ENCODE assay signal across 12 cellular contexts in genomic region chr5:157269763-157270272, GRCh38. TPM values are rescaled to one million over a fixed set of nuclear protein-coding genes. Genes with fewer than 3 reads are reported as not detected.
DNase-seq lines count a peak whose midpoint lies in the region; ATAC-seq and TF ChIP-seq lines count a peak whose summit lies in the region.
"Had no signal": no experiment of that assay in that cellular context is flagged by ENCODE, and none has a peak within 500 bp of the region (broad histone marks: within the 10 kb centered on the region; RNA-seq: fewer than 3 reads in every experiment).

No MANE protein-coding gene starts in this region.

- ATAC-seq in GM23338 (no peak), lower lobe of right lung (no peak), GM21360 (IDR thresholded peaks at IDR 0.05; ENCODE audit: unreplicated experiment) (no peak), HG02623 (IDR thresholded peaks at IDR 0.05; ENCODE audit: unreplicated experiment) (no peak)
- peak; percentile 13 to 17 for ATAC-seq in activated T-cell treated with anti-CD3 and anti-CD28 coated beads, Interleukin-2, amount 50 U/mL, for 72 hours (replicated peaks in 1 of 2)

- peak overlapping the region in 4 of 10 experiments; percentile 7 to 93 (median 90); a peak in 4 of 20 replicates for H3K4me3 ChIP-seq in BLaER1 treated with 17β-estradiol and CSF1 and Interleukin-3, amounts not matched to agents 10 nM and 100 nM
- H3K4me3 ChIP-seq in GM23338 (no peak overlapping the region), lower lobe of right lung (no peak overlapping the region)

- peaks cover 39% of the 10 kb centered on the region for H3K4me1 Mint-ChIP-seq in GM23338
- peaks cover 88% of the 10 kb centered on the region for H3K4me1 Mint-ChIP-seq in activated T-cell treated with anti-CD3 and anti-CD28 coated beads, Interleukin-2, amount 50 U/mL, for 72 hours (ENCODE audit: low read depth)

- DNase-seq in GM23338 (ENCODE audit: low spot score) = no peak
- DNase-seq in activated T-cell treated with anti-CD3 and anti-CD28 coated beads, Interleukin-2, amount 50 U/mL, for 72 hours = peak in 1 of 2 donors; percentile 51
- DNase-seq in lower lobe of right lung = no peak
- DNase-seq in OCI-M1 (lab: John Stamatoyannopoulos, UW) = no peak
- DNase-seq in Ammon's horn (ENCODE audit: low spot score) = no peak
- DNase-seq: anterior cingulate cortex; Caco-2; stimulated activated CD8-positive, alpha-beta memory T cell treated with anti-CD3 and anti-CD28 coated beads, Interleukin-4, amount 100 ng/mL, for 48 hours had no signal

- peak overlapping the region; percentile 53 for H3K27ac Mint-ChIP-seq in GM23338
- peak overlapping the region; percentile 95 for H3K27ac Mint-ChIP-seq in activated T-cell treated with anti-CD3 and anti-CD28 coated beads, Interleukin-2, amount 50 U/mL, for 72 hours

- intact Hi-C loops in lower lobe of right lung (cut with DNase I) = no loop called here

- H3K9me3 ChIP-seq in BLaER1 treated with 17β-estradiol and CSF1 and Interleukin-3, amounts not matched to agents 10 nM and 100 nM (replicated peaks in 1 of 11) = peaks cover 0 to 9% (median 7%) of the 10 kb centered on the region in 11 experiments; a peak in 12 of 22 replicates
- no peaks in the 10 kb centered on the region for H3K9me3 ChIP-seq in lower lobe of right lung
- H3K9me3 ChIP-seq: Caco-2 had no signal

- H3K27ac ChIP-seq in BLaER1 treated with 17β-estradiol and CSF1 and Interleukin-3, amounts not matched to agents 10 nM and 100 nM = peak overlapping the region in 8 of 11 experiments; percentile 11 to 96 (median 89); a peak in 12 of 22 replicates
- H3K27ac ChIP-seq in GM23338 (ENCODE audit: low read depth) = no peak overlapping the region
- peak overlapping the region; percentile 70 for H3K27ac ChIP-seq in lower lobe of right lung
- H3K27ac ChIP-seq: RWPE1 had no signal

- H3K27me3 Mint-ChIP-seq in GM23338 (ENCODE audit: insufficient read depth, low read depth, poor library complexity) = peaks cover 12% of the 10 kb centered on the region
- H3K27me3 Mint-ChIP-seq in activated T-cell treated with anti-CD3 and anti-CD28 coated beads, Interleukin-2, amount 50 U/mL, for 72 hours (ENCODE audit: low read depth) = no peaks in the 10 kb centered on the region

- H3K4me3 Mint-ChIP-seq in GM23338 = no peak overlapping the region
- peak overlapping the region; percentile 78 to 95 for H3K4me3 Mint-ChIP-seq in activated T-cell treated with anti-CD3 and anti-CD28 coated beads, Interleukin-2, amount 50 U/mL, for 72 hours

- H3K9me2 ChIP-seq in GM23338 (ENCODE audit: insufficient read depth) = no peaks in the 10 kb centered on the region

- H3F3A ChIP-seq in GM23338 (replicated peaks; ENCODE audit: low read depth) = no peaks in the 10 kb centered on the region

- peak overlapping the region; percentile 85 to 100 (median 95) for H3K4me2 ChIP-seq in BLaER1 treated with 17β-estradiol and CSF1 and Interleukin-3, amounts not matched to agents 10 nM and 100 nM
- H3K4me2 ChIP-seq in GM23338 = peak overlapping the region; percentile 87

- no peak overlapping the region for H2AFZ ChIP-seq in GM23338

- peaks cover 0 to 32% (median 0%) of the 10 kb centered on the region in 11 experiments; a peak in 7 of 22 replicates for H3K36me3 ChIP-seq in BLaER1 treated with 17β-estradiol and CSF1 and Interleukin-3, amounts not matched to agents 10 nM and 100 nM
- no peaks in the 10 kb centered on the region for H3K36me3 ChIP-seq in GM23338 (ENCODE audit: insufficient read depth)
- no peaks in the 10 kb centered on the region for H3K36me3 ChIP-seq in lower lobe of right lung

- peaks cover 75 to 86% (median 83%) of the 10 kb centered on the region in 10 experiments for H3K4me1 ChIP-seq in BLaER1 treated with 17β-estradiol and CSF1 and Interleukin-3, amounts not matched to agents 10 nM and 100 nM
- peaks cover 33% of the 10 kb centered on the region for H3K4me1 ChIP-seq in GM23338 (ENCODE audit: insufficient read depth)
- H3K4me1 ChIP-seq in lower lobe of right lung = peaks cover 39% of the 10 kb centered on the region
- H3K4me1 ChIP-seq: Caco-2 had no signal

- peak overlapping the region in 4 of 11 experiments; percentile 24 to 95 (median 64); a peak in 4 of 22 replicates for H3K9ac ChIP-seq in BLaER1 treated with 17β-estradiol and CSF1 and Interleukin-3, amounts not matched to agents 10 nM and 100 nM

- TF ChIP-seq CTCF in GM23338 (conservative IDR thresholded peaks at IDR 0.05; ENCODE audit: low read depth in 2 of 2) = no peak
- TF ChIP-seq CTCF in lower lobe of right lung (IDR thresholded peaks at IDR 0.05) = no peak

- no peaks in the 10 kb centered on the region for H3K9me3 Mint-ChIP-seq in GM23338
- H3K9me3 Mint-ChIP-seq in activated T-cell treated with anti-CD3 and anti-CD28 coated beads, Interleukin-2, amount 50 U/mL, for 72 hours = no peaks in the 10 kb centered on the region

- H3K79me2 ChIP-seq in GM23338 (replicated peaks; ENCODE audit: insufficient read depth) = peaks cover 79% of the 10 kb centered on the region

- no peaks in the 10 kb centered on the region for H3K36me3 Mint-ChIP-seq in GM23338 (ENCODE audit: low read depth)
- H3K36me3 Mint-ChIP-seq in activated T-cell treated with anti-CD3 and anti-CD28 coated beads, Interleukin-2, amount 50 U/mL, for 72 hours (ENCODE audit: insufficient read depth in 2 of 2) = peaks cover 11 to 15% of the 10 kb centered on the region in 2 donors

- H3K27me3 ChIP-seq in BLaER1 treated with 17β-estradiol and CSF1 and Interleukin-3, amounts not matched to agents 10 nM and 100 nM = no peaks in the 10 kb centered on the region
- H3K27me3 ChIP-seq in GM23338 (ENCODE audit: insufficient read depth) (no peaks in the 10 kb centered on the region), lower lobe of right lung (ENCODE audit: low read depth) (no peaks in the 10 kb centered on the region)

- H4K20me1 ChIP-seq in BLaER1 treated with 17β-estradiol and CSF1 and Interleukin-3, amounts not matched to agents 10 nM and 100 nM = peaks cover 0 to 23% (median 8%) of the 10 kb centered on the region in 11 experiments; a peak in 9 of 22 replicates
- peaks cover 6% of the 10 kb centered on the region for H4K20me1 ChIP-seq in GM23338 (replicated peaks; ENCODE audit: insufficient read depth)

TF ChIP-seq in GM23338, 12 proteins besides CTCF, POLR2A, EP300 and RAD21 (continues in another document):
- TF ChIP-seq ZNF462 (CRISPR knock-in tag; IDR thresholded peaks at IDR 0.05) (no peak), CREB1 (CRISPR knock-in tag; IDR thresholded peaks at IDR 0.05; ENCODE audit: low read depth) (no peak)

RNA-seq across cellular contexts. Expression of gene CYFIP2, which starts 3.9 kb away (rescaled TPM):
- 78.4 and 98.4 TPM in 2 replicates for total RNA-seq in GM23338 (2014; rRNA removed; shearing (Covaris generic))
- polyA plus RNA-seq in GM23338 (2016; fragmentation: Nextera tagmentation; extraction: Ambion mirVana) = 54.1 and 58.9 TPM in 2 replicates
- 100 to 1,000 TPM; 235 to 288 TPM for total RNA-seq in activated T-cell treated with anti-CD3 and anti-CD28 coated beads, Interleukin-2, amount 50 U/mL, for 72 hours
- total RNA-seq in lower lobe of right lung = 36.6 TPM

Comparison
In these comparisons a context has a peak if more than half of its experiments do, and no peak if none do; other contexts are left out.
1. ATAC-seq: peak in activated T-cell treated with anti-CD3 and anti-CD28 coated beads, Interleukin-2, amount 50 U/mL, for 72 hours (2 of 2); none in GM23338 (single experiment), lower lobe of right lung (0 of 2), GM21360 (single experiment) and HG02623 (single experiment).